9 cellular contexts compared by ENCODE assay signal in the genomic region with DNA sequence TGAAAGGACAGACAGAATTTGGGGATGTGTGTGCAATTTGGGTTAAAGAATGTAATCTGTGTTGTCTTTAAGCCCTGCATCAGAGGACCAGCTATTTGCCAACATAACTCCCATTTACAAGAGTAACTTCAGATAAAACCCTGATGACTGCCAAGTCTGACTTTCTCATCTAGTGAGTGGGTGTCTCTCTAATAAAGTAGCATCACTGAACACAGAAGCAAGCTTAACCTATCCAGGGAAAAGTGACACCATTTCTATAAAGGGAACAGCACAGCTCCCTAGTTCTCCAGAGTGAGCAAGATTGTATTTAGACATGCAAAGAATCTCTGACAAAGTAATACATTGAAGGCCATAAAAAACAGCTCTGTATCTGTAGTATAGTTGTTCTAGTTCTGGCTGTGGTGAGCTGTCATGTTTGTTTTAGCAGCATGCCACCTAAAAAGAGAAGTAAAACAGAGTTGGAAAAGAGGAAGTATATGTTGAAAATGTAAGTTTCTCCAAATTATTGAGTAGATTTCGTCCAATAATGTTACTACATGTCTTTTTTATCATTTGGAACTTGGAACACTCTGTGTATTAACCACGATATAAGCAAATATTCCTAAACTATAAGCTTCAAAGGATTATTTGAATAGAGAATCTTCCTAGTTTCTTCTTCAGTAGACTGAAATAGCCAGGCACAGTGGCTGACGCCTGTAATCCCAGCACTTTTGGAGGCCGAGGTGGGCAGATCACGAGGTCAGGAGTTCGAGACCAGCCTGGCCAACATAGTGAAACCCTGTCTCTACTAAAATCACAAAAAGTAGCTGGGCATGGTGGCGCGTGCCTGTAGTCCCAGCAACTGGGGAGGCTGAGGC. TPM values are rescaled to one million over a fixed set of nuclear protein-coding genes. Genes with fewer than 3 reads are reported as not detected.
DNase-seq lines count a peak whose midpoint lies in the region; ATAC-seq and TF ChIP-seq lines count a peak whose summit lies in the region.
"Had no signal": no experiment of that assay in that cellular context is flagged by ENCODE, and none has a peak within 500 bp of the region (broad histone marks: within the 10 kb centered on the region; RNA-seq: fewer than 3 reads in every experiment).

No MANE protein-coding gene starts in this region.

- H3K27ac ChIP-seq in brain microvascular endothelial cell = peak overlapping the region; percentile 49
- no peak overlapping the region for H3K27ac ChIP-seq in A673 (ENCODE audit: low read depth, low read length, poor library complexity, severe bottlenecking)
- peak overlapping the region in 5 of 59 donors; percentile 14 to 58 (median 35) for H3K27ac ChIP-seq in dorsolateral prefrontal cortex

- H3K4me3 ChIP-seq in LNCaP clone FGC (ENCODE audit: low read depth, low read length) = no peak overlapping the region
- H3K4me3 ChIP-seq in brain microvascular endothelial cell (ENCODE audit: low read depth, low read length) = no peak overlapping the region
- no peak overlapping the region for H3K4me3 ChIP-seq in A673 (ENCODE audit: low read depth, low read length, poor library complexity, severe bottlenecking)
- H3K4me3 ChIP-seq in dorsolateral prefrontal cortex = no peak overlapping the region

- in situ Hi-C loops in brain microvascular endothelial cell (cut with HindIII; ENCODE audit: low pct_ligation_motif_present, low sequenced_read_pairs) = no loop called here

- no peaks in the 10 kb centered on the region for H3K9me3 ChIP-seq in A673 (ENCODE audit: low read depth, low read length, poor library complexity, severe bottlenecking)

- peaks cover 4% of the 10 kb centered on the region for H3K4me1 ChIP-seq in A673 (ENCODE audit: insufficient read depth, low read length, poor library complexity, severe bottlenecking)

- peak; percentile 52 for ATAC-seq in GM18511 (IDR thresholded peaks at IDR 0.05; ENCODE audit: unreplicated experiment)
- ATAC-seq: HCT116 had no signal

- intact Hi-C loops in A673 (cut with micrococcal nuclease; ENCODE audit: unreplicated experiment) (no loop called here), dorsolateral prefrontal cortex (cut with DNase I) (no loop called here)

- CTCF ChIA-PET in A673 (lab: Charles Lee) = interaction anchor here (0.6 kb wide), 1 partner anchor 9 kb away, joined by 3 read pairs; a partner anchor contains a TSS

- POLR2A ChIA-PET in A673 (lab: Charles Lee; ENCODE audit: low non-redundant PET) = no interaction called here

- no peak for TF ChIP-seq CTCF in LNCaP clone FGC (IDR thresholded peaks at IDR 0.05; ENCODE audit: control insufficient read depth, extremely low read depth, insufficient read depth)
- no peak for TF ChIP-seq CTCF in brain microvascular endothelial cell (IDR thresholded peaks at IDR 0.05; ENCODE audit: low read depth, low read length, missing control alignments)
- TF ChIP-seq CTCF in A673 (conservative IDR thresholded peaks at IDR 0.05; ENCODE audit: low read depth, low read length) = no peak
- TF ChIP-seq CTCF in dorsolateral prefrontal cortex (IDR thresholded peaks at IDR 0.05 in 54 of 56, conservative IDR thresholded peaks at IDR 0.05 in 2 of 56; ENCODE audit: low read depth in 1 of 56, partially characterized antibody in 56 of 56) = no peak

- DNase-seq in LNCaP clone FGC (ENCODE audit: low read depth) (peak; percentile 44), brain microvascular endothelial cell (peak; percentile 60), renal cortical epithelial cell (ENCODE audit: low read depth) (peak; percentile 41), A673 (ENCODE audit: low spot score) (no peak), DMS153 treated with DMSO at 0.1 percent for 48 hours (lab: John Stamatoyannopoulos, UW; ENCODE audit: unreplicated experiment) (no peak), dorsolateral prefrontal cortex (no peak), iPS-NIHi7 (ENCODE audit: extremely low spot score) (no peak)

- BruUV-seq in A673 (replicated peaks; lab: Mats Ljungman, UMichigan) = no TSS peak

- H3K27me3 ChIP-seq in brain microvascular endothelial cell (replicated peaks) (no peaks in the 10 kb centered on the region), A673 (replicated peaks; ENCODE audit: insufficient read depth, low read depth, low read length, poor library complexity) (no peaks in the 10 kb centered on the region), dorsolateral prefrontal cortex (no peaks in the 10 kb centered on the region)

- no peaks in the 10 kb centered on the region for H3K36me3 ChIP-seq in brain microvascular endothelial cell (replicated peaks)
- no peaks in the 10 kb centered on the region for H3K36me3 ChIP-seq in A673 (ENCODE audit: insufficient read depth, low read length, poor library complexity, severe bottlenecking)

RNA-seq across cellular contexts. Expression of a gene that starts 8.8 kb away (rescaled TPM):
- total RNA-seq in renal cortical epithelial cell (6.6 and 9.9 TPM in 2 replicates), A673 (2021) (8.9 and 10.6 TPM in 2 replicates), dorsolateral prefrontal cortex (10 to 100 TPM in 113 of 120 experiments, 1 to 10 TPM in 7; 8.8 to 61.4 (median 18.1) TPM)

Comparison
In these comparisons a context has a peak if more than half of its experiments do, and no peak if none do; other contexts are left out.
1. DNase-seq: peak in LNCaP clone FGC (single experiment), brain microvascular endothelial cell (single experiment) and renal cortical epithelial cell (single experiment); none in A673 (single experiment), DMS153 treated with DMSO at 0.1 percent for 48 hours (single experiment), dorsolateral prefrontal cortex (0 of 10) and iPS-NIHi7 (single experiment).